ENCODE assay signal across 8 cellular contexts in the genomic region with DNA sequence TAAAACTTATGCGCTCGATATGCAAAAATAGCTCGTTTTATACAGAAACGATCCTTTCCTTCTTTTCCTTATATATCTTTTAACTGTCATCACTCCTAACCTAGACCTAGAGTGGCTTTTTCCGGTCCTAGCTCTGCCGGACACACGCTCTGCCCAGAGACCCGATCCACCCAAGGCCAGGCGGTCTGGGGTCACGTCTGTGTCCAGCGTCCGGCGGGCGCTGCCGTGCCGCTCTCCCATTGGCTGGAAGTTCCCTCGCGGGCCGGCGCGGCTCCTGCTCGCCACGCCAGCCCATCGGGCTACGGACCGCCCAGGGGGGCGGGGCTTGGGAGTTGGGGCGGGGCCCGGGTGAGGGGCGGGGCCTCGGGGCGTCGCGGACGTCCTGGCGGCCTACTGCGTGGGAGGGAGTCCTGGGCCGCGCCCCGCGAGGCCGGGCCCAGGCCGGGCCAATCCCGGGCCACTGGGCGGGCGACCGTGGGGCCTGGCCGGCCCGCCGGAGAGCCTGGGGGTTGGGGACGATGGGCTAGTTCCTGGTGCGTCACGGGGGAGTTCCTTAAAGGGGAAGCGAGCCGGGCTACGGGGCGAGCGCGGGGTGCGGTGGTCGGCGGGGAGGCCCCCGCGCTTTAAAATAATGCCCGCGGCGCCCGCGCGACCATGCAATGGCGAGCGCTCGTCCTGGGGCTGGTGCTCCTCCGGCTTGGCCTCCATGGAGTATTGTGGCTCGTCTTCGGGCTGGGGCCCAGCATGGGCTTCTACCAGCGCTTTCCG. TPM values are rescaled to one million over a fixed set of nuclear protein-coding genes. Genes with fewer than 3 reads are reported as not detected.
DNase-seq lines count a peak whose midpoint lies in the region; ATAC-seq, FAIRE-seq and TF ChIP-seq lines count a peak whose summit lies in the region.

Gene EDEM1 (plus strand): TSS at position 556 of the 768 bp plus-strand sequence. CDS start 99 bp downstream, at position 655.

- TF ChIP-seq CTCF in GM12864 (IDR thresholded peaks at IDR 0.05; ENCODE audit: low read depth, low read length, missing control alignments) = no peak
- TF ChIP-seq CTCF in NB4 (IDR thresholded peaks at IDR 0.05; ENCODE audit: low read depth, low read length) = no peak
- TF ChIP-seq CTCF in pancreas (IDR thresholded peaks at IDR 0.05) = no peak
- no peak for TF ChIP-seq CTCF in thyroid gland (IDR thresholded peaks at IDR 0.05)

- peak; percentile 58 for TF ChIP-seq POLR2A in NB4 (IDR thresholded peaks at IDR 0.05; ENCODE audit: extremely low read depth, insufficient read length)
- TF ChIP-seq POLR2A in thyroid gland (IDR thresholded peaks at IDR 0.05) = peak; percentile 23 to 86

- H3K9me3 ChIP-seq in pancreas (no peaks in the 10 kb centered on the region), thyroid gland (no peaks in the 10 kb centered on the region)

- no peak for FAIRE-seq in pancreas (lab: Jason Lieb, UNC)

- intact Hi-C loops in Right ventricle myocardium superior (cut with DNase I) = loop anchor here (5.0 kb wide), 1 partner anchor 65 kb away; the partner anchor contains the start of gene ARL8B
- intact Hi-C loops in pancreas (cut with DNase I) = loop anchor here in 1 of 3 donors (10.0 kb wide), 1 partner anchor 63 kb away; the partner anchor contains the start of gene ARL8B
- intact Hi-C loops in thyroid gland (cut with DNase I) = loop anchor here (5.0 kb wide), 1 partner anchor 65 kb away; the partner anchor contains the start of gene ARL8B

- WGBS in pancreas, 2 donors = 0 to 1% methylated on average over 68 to 78 of the region's 78 CpGs
- 0 to 1% methylated on average over 21 to 29 of the region's 78 CpGs for WGBS in thyroid gland, 2 donors

- H3K27ac ChIP-seq in pancreas = peak within 1 kb of the TSS; percentile 95 to 99 (median 97)
- peak within 1 kb of the TSS; percentile 74 to 97 (median 87) for H3K27ac ChIP-seq in thyroid gland

- DNase-seq in GM12864 (ENCODE audit: low read depth) = peak; percentile 85
- DNase-seq in NB4 (ENCODE audit: low read depth) = peak; percentile 96
- peak; percentile 95 to 98 for DNase-seq in SW 1271 (lab: John Stamatoyannopoulos, UW)
- peak; percentile 90 for DNase-seq in activated naive CD8-positive, alpha-beta T cell treated with anti-CD3 and anti-CD28 coated beads, Interleukin-2, amount 50 U/mL, for 16 hours (ENCODE audit: low read depth, low spot score)
- DNase-seq in Right ventricle myocardium superior = peak; percentile 96
- DNase-seq in pancreas = peak; percentile 96 to 100 (median 98)
- peak; percentile 92 to 94 for DNase-seq in thyroid gland

- peak within 1 kb of the TSS; percentile 84 for H3K4me3 ChIP-seq in GM12864 (ENCODE audit: low read depth, low read length)
- H3K4me3 ChIP-seq in NB4 (ENCODE audit: low read depth, low read length) = peak within 1 kb of the TSS; percentile 86
- H3K4me3 ChIP-seq in pancreas = peak within 1 kb of the TSS; percentile 61 to 99 (median 94)
- peak within 1 kb of the TSS; percentile 65 to 100 (median 95) for H3K4me3 ChIP-seq in thyroid gland (replicated peaks in 1 of 3)

- H3K27me3 ChIP-seq in pancreas = no peaks in the 10 kb centered on the region
- H3K27me3 ChIP-seq in thyroid gland = no peaks in the 10 kb centered on the region

- H3K36me3 ChIP-seq in pancreas (no peaks in the 10 kb centered on the region), thyroid gland (no peaks in the 10 kb centered on the region)

- H3K4me1 ChIP-seq in pancreas (peaks cover 0 to 42% (median 13%) of the 10 kb centered on the region in 3 donors), thyroid gland (peaks cover 19 to 42% of the 10 kb centered on the region in 2 donors)

- peak; percentile 76 for ATAC-seq in HG02571 (IDR thresholded peaks at IDR 0.05; ENCODE audit: unreplicated experiment)
- peak; percentile 97 for ATAC-seq in Right ventricle myocardium superior (ENCODE audit: poor library complexity)
- peak; percentile 88 to 94 (median 92) for ATAC-seq in pancreas

RNA-seq across cellular contexts. Expression of gene EDEM1, which starts in this region (rescaled TPM):
- total RNA-seq in Right ventricle myocardium superior = 7.4 TPM
- 10 to 100 TPM; 24.4 to 37.9 (median 31.1) TPM for total RNA-seq in pancreas
- polyA plus RNA-seq in pancreas = 1 to 10 TPM; 6.0 to 9.3 TPM
- 10 to 100 TPM; 26.1 to 58.4 (median 43.0) TPM for total RNA-seq in thyroid gland

Comparison
In these comparisons a context has a peak if more than half of its experiments do, and no peak if none do; other contexts are left out.
1. Peak in every context shown above with its lines: DNase-seq, ATAC-seq, H3K4me3 ChIP-seq and H3K27ac ChIP-seq.